1 cellular context compared by ENCODE assay signal in the genomic region with DNA sequence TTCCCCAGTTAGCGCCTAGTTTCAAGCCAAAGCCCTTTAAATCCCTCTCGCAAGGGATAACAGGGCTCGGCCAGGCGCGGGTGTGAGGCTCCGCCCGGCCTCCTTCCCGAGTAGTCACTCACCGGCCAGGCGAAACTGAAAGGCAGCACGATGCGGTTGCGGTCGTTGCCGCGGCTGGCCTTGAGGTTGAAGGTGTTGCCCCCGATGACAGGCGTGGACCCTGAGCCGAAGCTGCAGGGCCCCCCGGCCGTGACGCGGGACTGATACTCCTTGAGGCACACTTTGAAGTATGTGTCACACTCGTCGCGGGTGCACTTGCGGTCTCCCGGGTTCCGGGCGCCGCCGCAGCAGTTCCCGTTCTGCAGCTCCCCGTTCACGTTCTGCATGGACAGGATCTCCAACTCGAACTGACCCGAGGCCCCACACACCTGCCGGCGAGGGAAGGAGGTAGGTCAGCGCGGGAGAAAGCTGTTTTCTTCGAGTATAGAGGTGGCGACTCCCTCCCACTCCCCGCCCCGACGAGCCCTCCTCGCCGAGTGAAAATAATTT.
TF ChIP-seq lines count a peak whose summit lies in the region.

No MANE protein-coding gene starts in this region.

TF ChIP-seq in GM23338, 12 proteins besides CTCF, POLR2A, EP300 and RAD21 (continued from another document):
- TF ChIP-seq, protein P1, sequence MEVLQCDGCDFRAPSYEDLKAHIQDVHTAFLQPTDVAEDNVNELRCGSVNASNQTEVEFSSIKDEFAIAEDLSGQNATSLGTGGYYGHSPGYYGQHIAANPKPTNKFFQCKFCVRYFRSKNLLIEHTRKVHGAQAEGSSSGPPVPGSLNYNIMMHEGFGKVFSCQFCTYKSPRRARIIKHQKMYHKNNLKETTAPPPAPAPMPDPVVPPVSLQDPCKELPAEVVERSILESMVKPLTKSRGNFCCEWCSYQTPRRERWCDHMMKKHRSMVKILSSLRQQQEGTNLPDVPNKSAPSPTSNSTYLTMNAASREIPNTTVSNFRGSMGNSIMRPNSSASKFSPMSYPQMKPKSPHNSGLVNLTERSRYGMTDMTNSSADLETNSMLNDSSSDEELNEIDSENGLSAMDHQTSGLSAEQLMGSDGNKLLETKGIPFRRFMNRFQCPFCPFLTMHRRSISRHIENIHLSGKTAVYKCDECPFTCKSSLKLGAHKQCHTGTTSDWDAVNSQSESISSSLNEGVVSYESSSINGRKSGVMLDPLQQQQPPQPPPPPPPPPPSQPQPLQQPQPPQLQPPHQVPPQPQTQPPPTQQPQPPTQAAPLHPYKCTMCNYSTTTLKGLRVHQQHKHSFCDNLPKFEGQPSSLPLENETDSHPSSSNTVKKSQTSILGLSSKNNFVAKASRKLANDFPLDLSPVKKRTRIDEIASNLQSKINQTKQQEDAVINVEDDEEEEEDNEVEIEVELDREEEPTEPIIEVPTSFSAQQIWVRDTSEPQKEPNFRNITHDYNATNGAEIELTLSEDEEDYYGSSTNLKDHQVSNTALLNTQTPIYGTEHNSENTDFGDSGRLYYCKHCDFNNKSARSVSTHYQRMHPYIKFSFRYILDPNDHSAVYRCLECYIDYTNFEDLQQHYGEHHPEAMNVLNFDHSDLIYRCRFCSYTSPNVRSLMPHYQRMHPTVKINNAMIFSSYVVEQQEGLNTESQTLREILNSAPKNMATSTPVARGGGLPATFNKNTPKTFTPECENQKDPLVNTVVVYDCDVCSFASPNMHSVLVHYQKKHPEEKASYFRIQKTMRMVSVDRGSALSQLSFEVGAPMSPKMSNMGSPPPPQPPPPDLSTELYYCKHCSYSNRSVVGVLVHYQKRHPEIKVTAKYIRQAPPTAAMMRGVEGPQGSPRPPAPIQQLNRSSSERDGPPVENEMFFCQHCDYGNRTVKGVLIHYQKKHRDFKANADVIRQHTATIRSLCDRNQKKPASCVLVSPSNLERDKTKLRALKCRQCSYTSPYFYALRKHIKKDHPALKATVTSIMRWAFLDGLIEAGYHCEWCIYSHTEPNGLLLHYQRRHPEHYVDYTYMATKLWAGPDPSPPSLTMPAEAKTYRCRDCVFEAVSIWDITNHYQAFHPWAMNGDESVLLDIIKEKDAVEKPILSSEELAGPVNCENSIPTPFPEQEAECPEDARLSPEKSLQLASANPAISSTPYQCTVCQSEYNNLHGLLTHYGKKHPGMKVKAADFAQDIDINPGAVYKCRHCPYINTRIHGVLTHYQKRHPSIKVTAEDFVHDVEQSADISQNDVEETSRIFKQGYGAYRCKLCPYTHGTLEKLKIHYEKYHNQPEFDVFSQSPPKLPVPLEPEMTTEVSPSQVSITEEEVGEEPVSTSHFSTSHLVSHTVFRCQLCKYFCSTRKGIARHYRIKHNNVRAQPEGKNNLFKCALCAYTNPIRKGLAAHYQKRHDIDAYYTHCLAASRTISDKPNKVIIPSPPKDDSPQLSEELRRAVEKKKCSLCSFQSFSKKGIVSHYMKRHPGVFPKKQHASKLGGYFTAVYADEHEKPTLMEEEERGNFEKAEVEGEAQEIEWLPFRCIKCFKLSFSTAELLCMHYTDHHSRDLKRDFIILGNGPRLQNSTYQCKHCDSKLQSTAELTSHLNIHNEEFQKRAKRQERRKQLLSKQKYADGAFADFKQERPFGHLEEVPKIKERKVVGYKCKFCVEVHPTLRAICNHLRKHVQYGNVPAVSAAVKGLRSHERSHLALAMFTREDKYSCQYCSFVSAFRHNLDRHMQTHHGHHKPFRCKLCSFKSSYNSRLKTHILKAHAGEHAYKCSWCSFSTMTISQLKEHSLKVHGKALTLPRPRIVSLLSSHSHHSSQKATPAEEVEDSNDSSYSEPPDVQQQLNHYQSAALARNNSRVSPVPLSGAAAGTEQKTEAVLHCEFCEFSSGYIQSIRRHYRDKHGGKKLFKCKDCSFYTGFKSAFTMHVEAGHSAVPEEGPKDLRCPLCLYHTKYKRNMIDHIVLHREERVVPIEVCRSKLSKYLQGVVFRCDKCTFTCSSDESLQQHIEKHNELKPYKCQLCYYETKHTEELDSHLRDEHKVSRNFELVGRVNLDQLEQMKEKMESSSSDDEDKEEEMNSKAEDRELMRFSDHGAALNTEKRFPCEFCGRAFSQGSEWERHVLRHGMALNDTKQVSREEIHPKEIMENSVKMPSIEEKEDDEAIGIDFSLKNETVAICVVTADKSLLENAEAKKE (CRISPR knock-in tag; IDR thresholded peaks at IDR 0.05) = no peak
- TF ChIP-seq STAT1 (IDR thresholded peaks at IDR 0.05; ENCODE audit: unreplicated experiment) = no peak
- no peak for TF ChIP-seq NANOG (IDR thresholded peaks at IDR 0.05; ENCODE audit: borderline replicate concordance)
- TF ChIP-seq CREB1 (CRISPR knock-in tag; IDR thresholded peaks at IDR 0.05; ENCODE audit: low read depth) = no peak
